In the genomic region with DNA sequence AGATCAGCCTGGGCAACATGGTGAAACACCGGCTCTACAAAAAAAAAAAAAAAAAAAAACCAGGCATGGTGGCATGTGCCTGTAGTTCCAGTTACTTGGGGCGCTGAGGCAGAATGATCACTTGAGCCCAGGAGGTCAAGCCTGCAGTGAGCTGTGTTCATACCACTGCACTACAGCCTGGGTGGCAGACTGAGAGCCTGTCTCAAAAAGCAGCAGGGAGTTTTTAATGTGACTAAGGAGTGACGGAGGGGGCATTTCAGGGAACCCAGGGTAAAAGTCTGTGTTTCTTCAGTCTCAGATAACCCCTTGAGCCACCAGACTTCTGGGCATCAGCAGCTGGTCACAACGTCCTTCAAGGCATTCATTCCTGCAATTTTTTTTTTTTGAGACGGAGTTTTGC, we compare ENCODE assay signal across 12 cellular contexts. TPM values are rescaled to one million over a fixed set of nuclear protein-coding genes. Genes with fewer than 3 reads are reported as not detected.
DNase-seq lines count a peak whose midpoint lies in the region; ATAC-seq, FAIRE-seq and TF ChIP-seq lines count a peak whose summit lies in the region.
"Had no signal": no experiment of that assay in that cellular context is flagged by ENCODE, and none has a peak within 500 bp of the region (broad histone marks: within the 10 kb centered on the region; RNA-seq: fewer than 3 reads in every experiment).

No MANE protein-coding gene starts in this region.

- H4K91ac ChIP-seq in neuronal stem cell (ENCODE audit: low read depth, low read length, poor library complexity) = no peak overlapping the region

- no peak overlapping the region for H3K18ac ChIP-seq in neuronal stem cell (ENCODE audit: low read length)

- H3K4me1 Mint-ChIP-seq in stimulated activated naive CD8-positive, alpha-beta T cell treated with anti-CD3 and anti-CD28 coated beads, Interleukin-15, Interleukin-2, amounts not matched to agents 100 ng/mL and 50 ng/mL, for 24 hours (ENCODE audit: low read depth) = peaks cover 45% of the 10 kb centered on the region
- peaks cover 54% of the 10 kb centered on the region for H3K4me1 Mint-ChIP-seq in stimulated activated naive CD8-positive, alpha-beta T cell treated with anti-CD3 and anti-CD28 coated beads, Interleukin-15, amount 100 ng/mL, for 72 hours
- peaks cover 23% of the 10 kb centered on the region for H3K4me1 Mint-ChIP-seq in activated T-helper 2 cell treated with anti-CD3 and anti-CD28 coated beads, Interferon-gamma antibody, Interleukin-2, Interleukin-4, amounts not matched to agents 10 μg/mL and 5 μg/mL and 100 μg/mL, durations not matched to agents 14 hours and 24 hours and 36 hours (ENCODE audit: low read depth)

- H4K8ac ChIP-seq in neuronal stem cell (ENCODE audit: low read depth, low read length) = no peak overlapping the region

- ATAC-seq in stimulated activated naive CD8-positive, alpha-beta T cell treated with anti-CD3 and anti-CD28 coated beads, Interleukin-15, amount 100 ng/mL, for 72 hours = no peak
- ATAC-seq in left lung (no peak), upper lobe of right lung (no peak)

- no peak overlapping the region for H2BK12ac ChIP-seq in neuronal stem cell (ENCODE audit: low read length)

- H3K9me3 ChIP-seq in left lung (no peaks in the 10 kb centered on the region), upper lobe of right lung (no peaks in the 10 kb centered on the region), neuronal stem cell (replicated peaks in 1 of 2; ENCODE audit: control insufficient read depth in 2 of 2, insufficient read depth in 1 of 2, low read depth in 1 of 2, low read length in 2 of 2) (no peaks in the 10 kb centered on the region)
- H3K9me3 ChIP-seq: BLaER1 had no signal

- no peak overlapping the region for H3K4me3 ChIP-seq in left lung
- no peak overlapping the region for H3K4me3 ChIP-seq in upper lobe of right lung
- H3K4me3 ChIP-seq in neuronal stem cell (ENCODE audit: low read length in 2 of 2) = no peak overlapping the region
- H3K4me3 ChIP-seq: BLaER1, skin epidermis had no signal

- peak overlapping the region; percentile 92 for H3K27ac Mint-ChIP-seq in stimulated activated naive CD8-positive, alpha-beta T cell treated with anti-CD3 and anti-CD28 coated beads, Interleukin-15, Interleukin-2, amounts not matched to agents 100 ng/mL and 50 ng/mL, for 24 hours
- peak overlapping the region in 1 of 2 donors; percentile 97 for H3K27ac Mint-ChIP-seq in stimulated activated naive CD8-positive, alpha-beta T cell treated with anti-CD3 and anti-CD28 coated beads, Interleukin-15, amount 100 ng/mL, for 72 hours
- peak overlapping the region; percentile 26 for H3K27ac Mint-ChIP-seq in activated T-helper 2 cell treated with anti-CD3 and anti-CD28 coated beads, Interferon-gamma antibody, Interleukin-2, Interleukin-4, amounts not matched to agents 10 μg/mL and 5 μg/mL and 100 μg/mL, durations not matched to agents 14 hours and 24 hours and 36 hours

- no peak overlapping the region for H2BK15ac ChIP-seq in neuronal stem cell (ENCODE audit: low read length)

- TF ChIP-seq CTCF in left lung (IDR thresholded peaks at IDR 0.05) (no peak), upper lobe of right lung (IDR thresholded peaks at IDR 0.05) (no peak)

- DNase-seq in stimulated activated naive CD8-positive, alpha-beta T cell treated with anti-CD3 and anti-CD28 coated beads, Interleukin-15, amount 100 ng/mL, for 72 hours = no peak
- DNase-seq in activated T-helper 2 cell treated with anti-CD3 and anti-CD28 coated beads, Interferon-gamma antibody, Interleukin-2, Interleukin-4, amounts not matched to agents 10 μg/mL and 5 μg/mL and 100 μg/mL, durations not matched to agents 14 hours and 24 hours and 36 hours (ENCODE audit: low spot score) = no peak
- no peak for DNase-seq in left lung
- no peak for DNase-seq in upper lobe of right lung
- DNase-seq in RKO (ENCODE audit: low spot score) = no peak
- DNase-seq in GM19239 (ENCODE audit: insufficient read length, low spot score) = no peak
- DNase-seq in neuronal stem cell (ENCODE audit: low spot score) = no peak
- DNase-seq: amniotic stem cell, NCI-H187 had no signal

- H2BK120ac ChIP-seq in neuronal stem cell (ENCODE audit: low read depth, low read length) = no peak overlapping the region

- no peak overlapping the region for H3K23ac ChIP-seq in neuronal stem cell (ENCODE audit: low read depth, low read length, poor library complexity)

- H3K27me3 Mint-ChIP-seq in stimulated activated naive CD8-positive, alpha-beta T cell treated with anti-CD3 and anti-CD28 coated beads, Interleukin-15, Interleukin-2, amounts not matched to agents 100 ng/mL and 50 ng/mL, for 24 hours = no peaks in the 10 kb centered on the region
- no peaks in the 10 kb centered on the region for H3K27me3 Mint-ChIP-seq in stimulated activated naive CD8-positive, alpha-beta T cell treated with anti-CD3 and anti-CD28 coated beads, Interleukin-15, amount 100 ng/mL, for 72 hours
- no peaks in the 10 kb centered on the region for H3K27me3 Mint-ChIP-seq in activated T-helper 2 cell treated with anti-CD3 and anti-CD28 coated beads, Interferon-gamma antibody, Interleukin-2, Interleukin-4, amounts not matched to agents 10 μg/mL and 5 μg/mL and 100 μg/mL, durations not matched to agents 14 hours and 24 hours and 36 hours (ENCODE audit: low read depth)

- no peaks in the 10 kb centered on the region for H3K79me1 ChIP-seq in neuronal stem cell (ENCODE audit: low read depth, low read length)

- intact Hi-C loops in activated T-helper 2 cell treated with anti-CD3 and anti-CD28 coated beads, Interferon-gamma antibody, Interleukin-2, Interleukin-4, amounts not matched to agents 10 μg/mL and 5 μg/mL and 100 μg/mL, durations not matched to agents 14 hours and 24 hours and 36 hours (cut with micrococcal nuclease) = loop anchor here (1.0 to 2.0 kb wide), 3 partner anchors 8 to 59 kb away; partner anchors contain the start of genes ACTR1A and SUFU
- intact Hi-C loops in left lung (cut with DNase I) (no loop called here), upper lobe of right lung (cut with DNase I) (no loop called here)

- H3K36me3 ChIP-seq in left lung (no peaks in the 10 kb centered on the region), upper lobe of right lung (no peaks in the 10 kb centered on the region), neuronal stem cell (replicated peaks in 1 of 2; ENCODE audit: control insufficient read depth in 2 of 2, insufficient read depth in 2 of 2, low read length in 2 of 2) (peaks cover 0 to 4% of the 10 kb centered on the region in 2 donors)

- H2AK5ac ChIP-seq in neuronal stem cell (ENCODE audit: low read depth, low read length) = no peak overlapping the region

- H3K27ac ChIP-seq in left lung = peak overlapping the region; percentile 75 to 88
- H3K27ac ChIP-seq in upper lobe of right lung = peak overlapping the region; percentile 83
- no peak overlapping the region for H3K27ac ChIP-seq in neuronal stem cell (replicated peaks; ENCODE audit: low read length)
- H3K27ac ChIP-seq: BLaER1 had no signal

- no peak overlapping the region for H3K4ac ChIP-seq in neuronal stem cell (ENCODE audit: low read length)

- FAIRE-seq in GM19239 (lab: Jason Lieb, UNC) = no peak

- no peak overlapping the region for H2AFZ ChIP-seq in neuronal stem cell (ENCODE audit: low read length)

- H3K4me2 ChIP-seq in neuronal stem cell (ENCODE audit: insufficient read depth, low read length, poor library complexity, severe bottlenecking) = no peak overlapping the region

- H3K4me3 Mint-ChIP-seq in stimulated activated naive CD8-positive, alpha-beta T cell treated with anti-CD3 and anti-CD28 coated beads, Interleukin-15, Interleukin-2, amounts not matched to agents 100 ng/mL and 50 ng/mL, for 24 hours = peak overlapping the region; percentile 92
- H3K4me3 Mint-ChIP-seq in stimulated activated naive CD8-positive, alpha-beta T cell treated with anti-CD3 and anti-CD28 coated beads, Interleukin-15, amount 100 ng/mL, for 72 hours = peak overlapping the region in 1 of 2 donors; percentile 55
- H3K4me3 Mint-ChIP-seq in activated T-helper 2 cell treated with anti-CD3 and anti-CD28 coated beads, Interferon-gamma antibody, Interleukin-2, Interleukin-4, amounts not matched to agents 10 μg/mL and 5 μg/mL and 100 μg/mL, durations not matched to agents 14 hours and 24 hours and 36 hours (ENCODE audit: low read depth) = no peak overlapping the region

- H3K14ac ChIP-seq in neuronal stem cell (ENCODE audit: low read length) = no peak overlapping the region

- no peak overlapping the region for H2BK5ac ChIP-seq in neuronal stem cell (ENCODE audit: low read length)

- no peaks in the 10 kb centered on the region for H3K9me3 Mint-ChIP-seq in stimulated activated naive CD8-positive, alpha-beta T cell treated with anti-CD3 and anti-CD28 coated beads, Interleukin-15, Interleukin-2, amounts not matched to agents 100 ng/mL and 50 ng/mL, for 24 hours
- H3K9me3 Mint-ChIP-seq in stimulated activated naive CD8-positive, alpha-beta T cell treated with anti-CD3 and anti-CD28 coated beads, Interleukin-15, amount 100 ng/mL, for 72 hours = no peaks in the 10 kb centered on the region
- H3K9me3 Mint-ChIP-seq in activated T-helper 2 cell treated with anti-CD3 and anti-CD28 coated beads, Interferon-gamma antibody, Interleukin-2, Interleukin-4, amounts not matched to agents 10 μg/mL and 5 μg/mL and 100 μg/mL, durations not matched to agents 14 hours and 24 hours and 36 hours = no peaks in the 10 kb centered on the region

- peaks cover 30% of the 10 kb centered on the region for H3K36me3 Mint-ChIP-seq in stimulated activated naive CD8-positive, alpha-beta T cell treated with anti-CD3 and anti-CD28 coated beads, Interleukin-15, Interleukin-2, amounts not matched to agents 100 ng/mL and 50 ng/mL, for 24 hours (ENCODE audit: low read depth)
- H3K36me3 Mint-ChIP-seq in activated T-helper 2 cell treated with anti-CD3 and anti-CD28 coated beads, Interferon-gamma antibody, Interleukin-2, Interleukin-4, amounts not matched to agents 10 μg/mL and 5 μg/mL and 100 μg/mL, durations not matched to agents 14 hours and 24 hours and 36 hours (ENCODE audit: low read depth) = peaks cover 26% of the 10 kb centered on the region

- no CpG with 5 or more reads among the region's 5 CpGs for WGBS in neuronal stem cell (ENCODE audit: extremely low coverage in 2 of 2, insufficient read length in 2 of 2, insufficient replicate concordance in 1 of 2), 2 donors

- H3K4me1 ChIP-seq in left lung (peaks cover 12 to 81% of the 10 kb centered on the region in 2 donors), upper lobe of right lung (peaks cover 41% of the 10 kb centered on the region), neuronal stem cell (ENCODE audit: control insufficient read depth in 2 of 2, insufficient read depth in 1 of 2, low read depth in 1 of 2, low read length in 2 of 2) (peaks cover 7 to 20% of the 10 kb centered on the region in 2 donors)

- H3K27me3 ChIP-seq in left lung (no peaks in the 10 kb centered on the region), upper lobe of right lung (no peaks in the 10 kb centered on the region), neuronal stem cell (ENCODE audit: control insufficient read depth in 3 of 3, insufficient read depth in 3 of 3, low read depth in 1 of 3, low read length in 3 of 3) (peaks cover 0 to 7% (median 2%) of the 10 kb centered on the region in 3 experiments)
- H3K27me3 ChIP-seq: BLaER1 had no signal

- no peak overlapping the region for H3K9ac ChIP-seq in neuronal stem cell (ENCODE audit: low read depth, low read length, poor library complexity)
- H3K9ac ChIP-seq: BLaER1 had no signal

RNA-seq across cellular contexts. Expression of gene C10orf95, which starts 2.2 kb away (rescaled TPM):
- total RNA-seq in activated T-helper 2 cell treated with anti-CD3 and anti-CD28 coated beads, Interferon-gamma antibody, Interleukin-2, Interleukin-4, amounts not matched to agents 10 μg/mL and 5 μg/mL and 100 μg/mL, durations not matched to agents 14 hours and 24 hours and 36 hours = 0.32 TPM in 1 of 2 replicates, not detected in the other
- 1 to 10 TPM; 5.6 to 7.3 TPM for total RNA-seq in left lung
- total RNA-seq in upper lobe of right lung = 3.1 TPM
- 0.10 TPM for polyA plus RNA-seq in neuronal stem cell (2013, experiment 1 of 2)
- polyA plus RNA-seq in neuronal stem cell (2013, experiment 2 of 2) = 0.18 TPM

RNA-seq across cellular contexts. Expression of gene CUEDC2, which starts 21.1 kb away (rescaled TPM):
- total RNA-seq in activated T-helper 2 cell treated with anti-CD3 and anti-CD28 coated beads, Interferon-gamma antibody, Interleukin-2, Interleukin-4, amounts not matched to agents 10 μg/mL and 5 μg/mL and 100 μg/mL, durations not matched to agents 14 hours and 24 hours and 36 hours = 60.7 and 67.5 TPM in 2 replicates
- total RNA-seq in left lung (10 to 100 TPM; 47.0 to 48.2 TPM), upper lobe of right lung (44.8 TPM)
- 114 TPM for polyA plus RNA-seq in neuronal stem cell (2013, experiment 1 of 2)
- 113 TPM for polyA plus RNA-seq in neuronal stem cell (2013, experiment 2 of 2)

RNA-seq across cellular contexts. Expression of gene FBXL15, which starts 32.9 kb away (rescaled TPM):
- total RNA-seq in activated T-helper 2 cell treated with anti-CD3 and anti-CD28 coated beads, Interferon-gamma antibody, Interleukin-2, Interleukin-4, amounts not matched to agents 10 μg/mL and 5 μg/mL and 100 μg/mL, durations not matched to agents 14 hours and 24 hours and 36 hours = 14.8 and 15.1 TPM in 2 replicates
- total RNA-seq in left lung (10 to 100 TPM; 17.4 to 18.7 TPM), upper lobe of right lung (16.0 TPM)
- polyA plus RNA-seq in neuronal stem cell (2013, experiment 1 of 2) = 4.7 TPM
- 4.8 TPM for polyA plus RNA-seq in neuronal stem cell (2013, experiment 2 of 2)

RNA-seq across cellular contexts. Expression of gene PSD, which starts 34.9 kb away (rescaled TPM):
- 10.6 and 13.4 TPM in 2 replicates for total RNA-seq in activated T-helper 2 cell treated with anti-CD3 and anti-CD28 coated beads, Interferon-gamma antibody, Interleukin-2, Interleukin-4, amounts not matched to agents 10 μg/mL and 5 μg/mL and 100 μg/mL, durations not matched to agents 14 hours and 24 hours and 36 hours
- total RNA-seq in left lung = 1 to 10 TPM; 1.4 to 5.4 TPM
- 3.5 TPM for total RNA-seq in upper lobe of right lung
- polyA plus RNA-seq in neuronal stem cell (2013, experiment 1 of 2) = 2.4 TPM
- polyA plus RNA-seq in neuronal stem cell (2013, experiment 2 of 2) = 1.9 TPM

RNA-seq across cellular contexts. Expression of gene ACTR1A, which starts 49.0 kb away (rescaled TPM):
- 66.9 and 69.7 TPM in 2 replicates for total RNA-seq in activated T-helper 2 cell treated with anti-CD3 and anti-CD28 coated beads, Interferon-gamma antibody, Interleukin-2, Interleukin-4, amounts not matched to agents 10 μg/mL and 5 μg/mL and 100 μg/mL, durations not matched to agents 14 hours and 24 hours and 36 hours
- 100 to 1,000 TPM; 104 to 122 TPM for total RNA-seq in left lung
- 92.5 TPM for total RNA-seq in upper lobe of right lung
- 68.5 TPM for polyA plus RNA-seq in neuronal stem cell (2013, experiment 1 of 2)
- polyA plus RNA-seq in neuronal stem cell (2013, experiment 2 of 2) = 66.5 TPM
